In the genomic region with DNA sequence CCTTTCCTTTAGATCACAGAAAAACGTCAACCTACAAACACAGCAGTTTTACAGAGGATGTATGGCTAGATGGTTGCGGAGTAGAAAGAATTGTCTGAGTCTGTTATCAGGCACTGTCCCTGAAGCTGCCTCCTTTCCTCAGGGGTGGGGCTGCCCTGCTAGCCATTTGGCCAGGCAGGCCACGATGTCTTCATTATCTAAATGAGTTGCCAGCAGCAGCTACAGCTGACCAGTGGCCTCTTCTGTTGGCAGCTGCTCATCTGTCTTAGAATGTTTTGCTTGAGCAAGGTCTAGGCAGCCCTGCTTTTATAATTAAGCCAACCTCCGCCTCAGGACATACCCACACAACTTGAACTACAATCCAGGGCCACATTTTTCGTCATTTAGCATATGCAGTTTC, we compare ENCODE assay signal across 37 cellular contexts. TPM values are rescaled to one million over a fixed set of nuclear protein-coding genes. Genes with fewer than 3 reads are reported as not detected.
"Had no signal": no experiment of that assay in that cellular context is flagged by ENCODE, and none has a peak within 500 bp of the region (broad histone marks: within the 10 kb centered on the region; RNA-seq: fewer than 3 reads in every experiment).

No MANE protein-coding gene starts in this region.

- H3K9me3 ChIP-seq: MG63 had no signal

- H3K27me3 ChIP-seq: MG63 had no signal

- H3K4me2 ChIP-seq: PC-9 had no signal

- H2AFZ ChIP-seq: PC-9 had no signal

- H3K36me3 ChIP-seq: MG63 had no signal

- FAIRE-seq: bronchial epithelial cell, RCC 7860 had no signal

- H3K27ac ChIP-seq: PC-9, RWPE1, SK-N-MC, VCaP had no signal

- ATAC-seq: activated CD8-positive, alpha-beta memory T cell treated with anti-CD3 and anti-CD28 coated beads, Interleukin-2, amount 10 ng/mL, durations not matched to agents 7 days and 5 days; activated naive CD8-positive, alpha-beta T cell treated with anti-CD3 and anti-CD28 coated beads, Interleukin-2, amount 50 U/mL, for 24 hours had no signal

- H3K4me3 ChIP-seq: MG63, PC-9, SK-N-MC had no signal

- DNase-seq: activated CD4-positive, alpha-beta memory T cell treated with anti-CD3 and anti-CD28 coated beads, Interleukin-2, amount 10 ng/mL, durations not matched to agents 7 days and 5 days; activated CD4-positive, alpha-beta T cell treated with anti-CD3 and anti-CD28 coated beads for 1 hour; activated CD4-positive, alpha-beta T cell treated with anti-CD3 and anti-CD28 coated beads for 48 hours; activated CD4-positive, CD25-positive, alpha-beta regulatory T cell; activated CD8-positive, alpha-beta memory T cell treated with anti-CD3 and anti-CD28 coated beads for 24 hours; activated CD8-positive, alpha-beta memory T cell treated with anti-CD3 and anti-CD28 coated beads, Interleukin-2, amount 10 ng/mL, durations not matched to agents 7 days and 5 days; activated CD8-positive, alpha-beta memory T cell treated with anti-CD3 and anti-CD28 coated beads, Interleukin-2, amount 50 U/mL, for 48 hours; activated effector memory CD4-positive, alpha-beta T cell treated with Interleukin-2 at 50 U/mL for 16 hours; activated naive CD4-positive, alpha-beta T cell treated with anti-CD3 and anti-CD28 coated beads, Interleukin-2, amount 10 ng/mL, durations not matched to agents 7 days and 5 days; activated naive CD8-positive, alpha-beta T cell treated with anti-CD3 and anti-CD28 coated beads, Interleukin-2, amount 50 U/mL, for 24 hours; activated T-cell treated with anti-CD3 and anti-CD28 coated beads, Interleukin-2, amount 50 U/mL, for 48 hours; central memory CD4-positive, alpha-beta T cell; Kasumi-1; KG1; MG63; NCI-H1048; NCI-H1105 treated with DMSO at 0.1 percent for 48 hours; NCI-H1436; NCI-H187; NCI-H2029 treated with DMSO at 0.1 percent for 48 hours; NCI-H2107; NCI-H2171; NCI-H510A; NCI-H526; NCI-H748 treated with DMSO at 0.1 percent for 48 hours; PC-9; SW 1271; T-helper 1 cell; T-helper 2 cell; T-helper 9 cell had no signal

RNA-seq across cellular contexts. Expression of a gene that starts 17.5 kb away (rescaled TPM):
- total RNA-seq: activated CD4-positive, alpha-beta memory T cell treated with anti-CD3 and anti-CD28 coated beads, Interleukin-2, amount 10 ng/mL, durations not matched to agents 7 days and 5 days; activated CD8-positive, alpha-beta memory T cell treated with anti-CD3 and anti-CD28 coated beads, Interleukin-2, amount 10 ng/mL, durations not matched to agents 7 days and 5 days; bronchial epithelial cell; OCI-LY7; PC-9; Right ventricle myocardium inferior had no signal

RNA-seq across cellular contexts. Expression of a gene that starts 52.5 kb away (rescaled TPM):
- total RNA-seq: activated CD4-positive, alpha-beta memory T cell treated with anti-CD3 and anti-CD28 coated beads, Interleukin-2, amount 10 ng/mL, durations not matched to agents 7 days and 5 days; activated CD8-positive, alpha-beta memory T cell treated with anti-CD3 and anti-CD28 coated beads, Interleukin-2, amount 10 ng/mL, durations not matched to agents 7 days and 5 days; bronchial epithelial cell; OCI-LY7; PC-9; Right ventricle myocardium inferior had no signal
